ENCODE assay signal across 9 cellular contexts in genomic region chr2:3692375-3692774, GRCh38. TPM values are rescaled to one million over a fixed set of nuclear protein-coding genes. Genes with fewer than 3 reads are reported as not detected.
DNase-seq lines count a peak whose midpoint lies in the region; ATAC-seq and TF ChIP-seq lines count a peak whose summit lies in the region.
"Had no signal": no experiment of that assay in that cellular context is flagged by ENCODE, and none has a peak within 500 bp of the region (broad histone marks: within the 10 kb centered on the region; RNA-seq: fewer than 3 reads in every experiment).

No MANE protein-coding gene starts in this region.

- H3K27ac ChIP-seq in HL-60 (replicated peaks) (no peak overlapping the region), OCI-LY1 (ENCODE audit: low read depth, low read length, poor library complexity, severe bottlenecking) (no peak overlapping the region), suprapubic skin (no peak overlapping the region)
- H3K27ac ChIP-seq: ovary had no signal

- H3K36me3 ChIP-seq in OCI-LY1 (ENCODE audit: insufficient read depth, low read length) = no peaks in the 10 kb centered on the region
- H3K36me3 ChIP-seq in suprapubic skin = no peaks in the 10 kb centered on the region
- H3K36me3 ChIP-seq: ovary had no signal

- H2AFZ ChIP-seq in OCI-LY1 (ENCODE audit: low read length) = no peak overlapping the region

- no peaks in the 10 kb centered on the region for H3K79me2 ChIP-seq in OCI-LY1 (ENCODE audit: insufficient read depth, low read length)

- ATAC-seq in GM18868 (IDR thresholded peaks at IDR 0.05; ENCODE audit: unreplicated experiment) (no peak), GM19455 (IDR thresholded peaks at IDR 0.05; ENCODE audit: unreplicated experiment) (no peak), GM18498 (IDR thresholded peaks at IDR 0.05; ENCODE audit: unreplicated experiment) (no peak)

- DNase-seq in ACHN (peak; percentile 46), HL-60 (ENCODE audit: low read depth in 1 of 2, low spot score in 1 of 2) (no peak), foreskin fibroblast (peak in 1 of 2 donors; percentile 18), suprapubic skin (ENCODE audit: low spot score in 2 of 2) (no peak)
- DNase-seq: ovary had no signal

- in situ Hi-C loops in ACHN (cut with HindIII; ENCODE audit: low pct_ligation_motif_present, low pct_unique_long_range_greater_than_20kb, low sequenced_read_pairs) = no loop called here

- peak; percentile 7 for TF ChIP-seq CTCF in HL-60 (IDR thresholded peaks at IDR 0.05; ENCODE audit: insufficient read depth, low read length)
- TF ChIP-seq CTCF in OCI-LY1 (IDR thresholded peaks at IDR 0.05; ENCODE audit: low read length) = peak; percentile 74
- TF ChIP-seq CTCF in foreskin fibroblast (IDR thresholded peaks at IDR 0.05; ENCODE audit: low read depth, low read length) = peak; percentile 10
- no peak for TF ChIP-seq CTCF in suprapubic skin (IDR thresholded peaks at IDR 0.05)

- no peak for TF ChIP-seq POLR2A in suprapubic skin (IDR thresholded peaks at IDR 0.05)

- no peak for TF ChIP-seq EP300 in suprapubic skin (IDR thresholded peaks at IDR 0.05)

- H3K9me3 ChIP-seq in OCI-LY1 (ENCODE audit: low read length) = no peaks in the 10 kb centered on the region; the same call in 1 of the 2 replicates
- H3K9me3 ChIP-seq in suprapubic skin = no peaks in the 10 kb centered on the region
- H3K9me3 ChIP-seq: ovary had no signal

- H3K27me3 ChIP-seq in HL-60 (ENCODE audit: insufficient read depth, poor library complexity, severe bottlenecking) = peaks cover 2% of the 10 kb centered on the region
- no peaks in the 10 kb centered on the region for H3K27me3 ChIP-seq in OCI-LY1 (ENCODE audit: insufficient read depth, low read length)
- H3K27me3 ChIP-seq in suprapubic skin = peaks cover 10% of the 10 kb centered on the region
- H3K27me3 ChIP-seq: ovary had no signal

- no peak overlapping the region for H3K4me3 ChIP-seq in HL-60 (replicated peaks; ENCODE audit: insufficient read depth, low read length)
- no peak overlapping the region for H3K4me3 ChIP-seq in OCI-LY1 (ENCODE audit: low read depth, low read length, poor library complexity, severe bottlenecking)
- no peak overlapping the region for H3K4me3 ChIP-seq in foreskin fibroblast (ENCODE audit: low read depth in 1 of 2, low read length in 2 of 2)
- no peak overlapping the region for H3K4me3 ChIP-seq in suprapubic skin
- H3K4me3 ChIP-seq: ovary had no signal

- H3K4me2 ChIP-seq in OCI-LY1 (ENCODE audit: low read length) = no peak overlapping the region

- no peaks in the 10 kb centered on the region for H4K20me1 ChIP-seq in OCI-LY1 (ENCODE audit: insufficient read depth, low read length)

- no peaks in the 10 kb centered on the region for H3K9me2 ChIP-seq in OCI-LY1 (ENCODE audit: low read depth, low read length)

- H3K4me1 ChIP-seq in OCI-LY1 (ENCODE audit: insufficient read depth, low read length, severe bottlenecking) = no peaks in the 10 kb centered on the region
- no peaks in the 10 kb centered on the region for H3K4me1 ChIP-seq in suprapubic skin

- no peaks in the 10 kb centered on the region for H3F3A ChIP-seq in OCI-LY1 (ENCODE audit: insufficient read depth, low read length)

- no peak overlapping the region for H3K9ac ChIP-seq in OCI-LY1 (ENCODE audit: low read length)

RNA-seq across cellular contexts. Expression of gene DCDC2C, which starts 11.0 kb away (rescaled TPM):
- 1 to 10 TPM in 1 of 4 donors, not detected in 3; 1.0 TPM for total RNA-seq in suprapubic skin

RNA-seq across cellular contexts. Expression of gene ALLC, which starts 34.4 kb away (rescaled TPM):
- total RNA-seq in suprapubic skin = not detected

Comparison
In these comparisons a context has a peak if more than half of its experiments do, and no peak if none do; other contexts are left out.
1. CTCF ChIP-seq: peak in HL-60 (single experiment), OCI-LY1 (single experiment) and foreskin fibroblast (single experiment); none in suprapubic skin (0 of 2).